10 cellular contexts compared by ENCODE assay signal in genomic region chr18:63964908-63965307, GRCh38. TPM values are rescaled to one million over a fixed set of nuclear protein-coding genes. Genes with fewer than 3 reads are reported as not detected.
"Had no signal": no experiment of that assay in that cellular context is flagged by ENCODE, and none has a peak within 500 bp of the region (broad histone marks: within the 10 kb centered on the region; RNA-seq: fewer than 3 reads in every experiment).

No MANE protein-coding gene starts in this region.

- H3K36me3 ChIP-seq: HAP-1 had no signal

- H3K9me3 Mint-ChIP-seq: HFFc6 had no signal

- H3K27ac Mint-ChIP-seq: HFFc6 had no signal

- ATAC-seq: HCT116, K562 had no signal

- H3K4me3 Mint-ChIP-seq: HFFc6 had no signal

- H3K4me3 ChIP-seq: HAP-1, K562 had no signal

- H3K27ac ChIP-seq: HL-60 had no signal

- FAIRE-seq: K562 had no signal

- DNase-seq: GOT3, H7, HFFc6, IMR-90, KG1 had no signal

- H3K9me3 ChIP-seq: HAP-1 had no signal

RNA-seq across cellular contexts. Expression of gene HMSD, which starts 15.8 kb away (rescaled TPM):
- total RNA-seq: HT1080 had no signal

RNA-seq across cellular contexts. Expression of gene SERPINB10, which starts 57.1 kb away (rescaled TPM):
- total RNA-seq: H7, HT1080, IMR-90, K562 had no signal
- polyA plus RNA-seq: IMR-90, K562 had no signal
